Comparison of ENCODE assay signal across 3 cellular contexts in genomic region chr6:129828229-129828628, GRCh38.
TF ChIP-seq lines count a peak whose summit lies in the region.

No MANE protein-coding gene starts in this region.

TF ChIP-seq in IMR-90, 13 proteins besides CTCF, POLR2A, EP300 and RAD21:
- no peak for TF ChIP-seq MXI1 (IDR thresholded peaks at IDR 0.05; ENCODE audit: borderline replicate concordance, low read depth, low read length)
- no peak for TF ChIP-seq USF2 (IDR thresholded peaks at IDR 0.05; ENCODE audit: low read depth, low read length)
- TF ChIP-seq CEBPB (IDR thresholded peaks at IDR 0.05; ENCODE audit: low read depth, low read length) = no peak
- no peak for TF ChIP-seq SMC3 (IDR thresholded peaks at IDR 0.05; ENCODE audit: low read depth, low read length)
- TF ChIP-seq CHD1 (IDR thresholded peaks at IDR 0.05; ENCODE audit: low read depth, low read length) = no peak
- no peak for TF ChIP-seq MAZ (IDR thresholded peaks at IDR 0.05; ENCODE audit: borderline replicate concordance, low read depth, low read length)
- no peak for TF ChIP-seq NFE2L2 (IDR thresholded peaks at IDR 0.05; ENCODE audit: low read depth, low read length)
- no peak for TF ChIP-seq FOS (IDR thresholded peaks at IDR 0.05; ENCODE audit: low read depth, low read length)

TF ChIP-seq in GM12878, 131 proteins besides CTCF, POLR2A, EP300 and RAD21:
- no peak for TF ChIP-seq MAX (IDR thresholded peaks at IDR 0.05; ENCODE audit: low read depth, low read length)
- TF ChIP-seq CHD2 (IDR thresholded peaks at IDR 0.05; ENCODE audit: borderline replicate concordance, low read depth, low read length) = no peak
- no peak for TF ChIP-seq GABPA (IDR thresholded peaks at IDR 0.05; ENCODE audit: low read depth)
- TF ChIP-seq POLR2AphosphoS2 (IDR thresholded peaks at IDR 0.05; ENCODE audit: low read depth, low read length) = no peak
- no peak for TF ChIP-seq POU2F2 (IDR thresholded peaks at IDR 0.05; ENCODE audit: borderline replicate concordance, low read depth, low read length)
- TF ChIP-seq FOXK2 (IDR thresholded peaks at IDR 0.05) = no peak
- TF ChIP-seq REST (IDR thresholded peaks at IDR 0.05; ENCODE audit: low read depth, low read length) = no peak
- TF ChIP-seq ZNF274 (IDR thresholded peaks at IDR 0.05; ENCODE audit: insufficient read depth, insufficient read length) = no peak
- TF ChIP-seq NFIC (IDR thresholded peaks at IDR 0.05; ENCODE audit: low read depth, low read length) = no peak
TF ChIP-seq in GM12878: peak in this region for 0.

TF ChIP-seq in SK-N-SH, 30 proteins besides CTCF, POLR2A, EP300 and RAD21:
- no peak for TF ChIP-seq MAX (IDR thresholded peaks at IDR 0.05; ENCODE audit: low read depth)
- TF ChIP-seq SIN3A (IDR thresholded peaks at IDR 0.05; ENCODE audit: borderline replicate concordance, low read depth, low read length) = no peak
- TF ChIP-seq USF1 (IDR thresholded peaks at IDR 0.05; ENCODE audit: borderline replicate concordance, low read depth) = no peak
- no peak for TF ChIP-seq CHD2 (IDR thresholded peaks at IDR 0.05; ENCODE audit: low read length, partially characterized antibody)
- no peak for TF ChIP-seq NRF1 (IDR thresholded peaks at IDR 0.05; ENCODE audit: low read depth, low read length)
- TF ChIP-seq FOXJ3 (CRISPR knock-in tag; IDR thresholded peaks at IDR 0.05) = no peak
- TF ChIP-seq YY1 (IDR thresholded peaks at IDR 0.05; ENCODE audit: low read depth) = no peak
- TF ChIP-seq IRF3 (IDR thresholded peaks at IDR 0.05; ENCODE audit: low read depth, low read length) = no peak
- TF ChIP-seq GATA2 (CRISPR knock-in tag; IDR thresholded peaks at IDR 0.05) = no peak
- no peak for TF ChIP-seq FOSL2 (IDR thresholded peaks at IDR 0.05; ENCODE audit: borderline replicate concordance, low read depth)
- TF ChIP-seq REST (IDR thresholded peaks at IDR 0.05; ENCODE audit: low read depth, low read length) = no peak
- no peak for TF ChIP-seq RXRA (IDR thresholded peaks at IDR 0.05; ENCODE audit: borderline replicate concordance, low read depth)
- no peak for TF ChIP-seq SMC3 (IDR thresholded peaks at IDR 0.05; ENCODE audit: low read depth, low read length)
- TF ChIP-seq TAF1 (IDR thresholded peaks at IDR 0.05; ENCODE audit: borderline replicate concordance, low read depth, low read length) = no peak
